ENCODE assay signal across 23 cellular contexts in genomic region chr3:69696365-69696764, GRCh38.
"Had no signal": no experiment of that assay in that cellular context is flagged by ENCODE, and none has a peak within 500 bp of the region (broad histone marks: within the 10 kb centered on the region; RNA-seq: fewer than 3 reads in every experiment).

No MANE protein-coding gene starts in this region.

- DNase-seq: effector memory CD4-positive, alpha-beta T cell; esophagus squamous epithelium; foreskin keratinocyte; immature natural killer cell; left colon; left ventricle myocardium superior; mesendoderm; naive B cell; occipital lobe; pancreas; right cardiac atrium; stimulated activated CD4-positive, alpha-beta T cell treated with anti-CD3 and anti-CD28 coated beads, Interleukin-4, amount 100 ng/mL, for 1 hour; stimulated activated CD8-positive, alpha-beta memory T cell treated with anti-CD3 and anti-CD28 coated beads, Interleukin-4, amount 100 ng/mL, for 48 hours; tibial artery; upper lobe of left lung; uterus had no signal

- H3K4me1 Mint-ChIP-seq: immature natural killer cell; naive B cell; nephron; stimulated activated memory B cell treated with anti-CD40 and anti-IgM and Interleukin-4, amounts not matched to agents 10 μg/mL and 1 μg/mL and 100 μg/mL, for 72 hours had no signal

- H3K4me3 ChIP-seq: esophagus squamous epithelium, lung, pancreas, tibial artery, upper lobe of left lung, uterus had no signal

- H3K9me3 ChIP-seq: pancreas, uterus had no signal

- H3K27me3 ChIP-seq: esophagus squamous epithelium, foreskin keratinocyte, pancreas, tibial artery, upper lobe of left lung, uterus had no signal

- H3K4me3 Mint-ChIP-seq: immature natural killer cell; naive B cell; nephron; stimulated activated memory B cell treated with anti-CD40 and anti-IgM and Interleukin-4, amounts not matched to agents 10 μg/mL and 1 μg/mL and 100 μg/mL, for 72 hours; stimulated activated naive CD8-positive, alpha-beta T cell treated with anti-CD3 and anti-CD28 coated beads, Interleukin-15, Interleukin-2, amounts not matched to agents 100 ng/mL and 50 ng/mL, for 24 hours had no signal

- H3K27ac ChIP-seq: epithelial cell of prostate, esophagus squamous epithelium, foreskin keratinocyte, pancreas, tibial artery, upper lobe of left lung, uterus had no signal

- H3K27me3 Mint-ChIP-seq: progenitor cell of endocrine pancreas; stimulated activated memory B cell treated with anti-CD40 and anti-IgM and Interleukin-4, amounts not matched to agents 10 μg/mL and 1 μg/mL and 100 μg/mL, for 72 hours had no signal

- FAIRE-seq: keratinocyte, pancreas had no signal

- H3K36me3 ChIP-seq: esophagus squamous epithelium, pancreas, tibial artery, upper lobe of left lung, uterus had no signal

- ATAC-seq: left colon; left ventricle myocardium superior; pancreas; stimulated activated memory B cell treated with anti-CD40 and anti-IgM and Interleukin-4, amounts not matched to agents 10 μg/mL and 1 μg/mL and 100 μg/mL, for 72 hours had no signal

- H3K36me3 Mint-ChIP-seq: immature natural killer cell; naive B cell; stimulated activated memory B cell treated with anti-CD40 and anti-IgM and Interleukin-4, amounts not matched to agents 10 μg/mL and 1 μg/mL and 100 μg/mL, for 72 hours had no signal

- H3K4me1 ChIP-seq: esophagus squamous epithelium, foreskin keratinocyte, pancreas, tibial artery, upper lobe of left lung, uterus had no signal

- H3K27ac Mint-ChIP-seq: immature natural killer cell; naive B cell; nephron; progenitor cell of endocrine pancreas; stimulated activated memory B cell treated with anti-CD40 and anti-IgM and Interleukin-4, amounts not matched to agents 10 μg/mL and 1 μg/mL and 100 μg/mL, for 72 hours; stimulated activated naive CD8-positive, alpha-beta T cell treated with anti-CD3 and anti-CD28 coated beads, Interleukin-15, Interleukin-2, amounts not matched to agents 100 ng/mL and 50 ng/mL, for 24 hours had no signal
